Comparison of ENCODE assay signal across 17 cellular contexts in genomic region chr12:32854097-32854496, GRCh38. TPM values are rescaled to one million over a fixed set of nuclear protein-coding genes. Genes with fewer than 3 reads are reported as not detected.
DNase-seq lines count a peak whose midpoint lies in the region; ATAC-seq and TF ChIP-seq lines count a peak whose summit lies in the region.
"Had no signal": no experiment of that assay in that cellular context is flagged by ENCODE, and none has a peak within 500 bp of the region (broad histone marks: within the 10 kb centered on the region; RNA-seq: fewer than 3 reads in every experiment).

No MANE protein-coding gene starts in this region.

- no peak overlapping the region for H3K9ac ChIP-seq in endodermal cell (ENCODE audit: extremely low read depth, low read length, poor library complexity, severe bottlenecking)
- H3K9ac ChIP-seq: BLaER1 had no signal

- no peaks in the 10 kb centered on the region for H3K9me2 ChIP-seq in GM23338 (ENCODE audit: insufficient read depth)

- H2AFZ ChIP-seq in GM23338: no peak overlapping the region

- ATAC-seq in GM23338 (no peak), heart right ventricle (peak in 7 of 8 donors; percentile 73 to 93 (median 85)), right cardiac atrium (peak; percentile 70 to 88), HG02884 (IDR thresholded peaks at IDR 0.05; ENCODE audit: unreplicated experiment) (no peak), GM19397 (IDR thresholded peaks at IDR 0.05; ENCODE audit: unreplicated experiment) (no peak)
- ATAC-seq: GM12878, HepG2 had no signal

- H3K27me3 ChIP-seq in GM23338 (ENCODE audit: insufficient read depth) (no peaks in the 10 kb centered on the region), endodermal cell (ENCODE audit: control insufficient read depth, insufficient read depth, low read length, poor library complexity, severe bottlenecking) (no peaks in the 10 kb centered on the region), heart right ventricle (no peaks in the 10 kb centered on the region), right cardiac atrium (ENCODE audit: control insufficient read depth, insufficient read depth) (no peaks in the 10 kb centered on the region)
- H3K27me3 ChIP-seq: BLaER1 had no signal

- no peak for TF ChIP-seq CTCF in GM23338 (conservative IDR thresholded peaks at IDR 0.05; ENCODE audit: low read depth in 2 of 2)
- TF ChIP-seq CTCF in endodermal cell (conservative IDR thresholded peaks at IDR 0.05): no peak
- no peak for TF ChIP-seq CTCF in heart right ventricle (IDR thresholded peaks at IDR 0.05)

- H3K36me3 Mint-ChIP-seq in GM23338 (ENCODE audit: low read depth) (peaks cover 9% of the 10 kb centered on the region; the same call in 2 of the 3 replicates), endodermal cell (ENCODE audit: low read depth) (peaks cover 45% of the 10 kb centered on the region)

- H3K4me1 Mint-ChIP-seq in GM23338 (peaks cover 18% of the 10 kb centered on the region; the same call in 2 of the 3 replicates), endodermal cell (peaks cover 34% of the 10 kb centered on the region)

- H3K9me3 ChIP-seq in endodermal cell (ENCODE audit: control insufficient read depth, low read length) (no peaks in the 10 kb centered on the region), heart right ventricle (no peaks in the 10 kb centered on the region), right cardiac atrium (ENCODE audit: control insufficient read depth, low read length) (no peaks in the 10 kb centered on the region)
- H3K9me3 ChIP-seq: BLaER1 had no signal

- 0 out of 2 replicates have a peak overlapping the region, but pooled peaks have one; percentile 12 for H3K27ac ChIP-seq in GM23338 (ENCODE audit: low read depth)
- H3K27ac ChIP-seq in endodermal cell (ENCODE audit: low read depth, low read length): no peak overlapping the region
- H3K27ac ChIP-seq in heart right ventricle: peak overlapping the region; percentile 21 to 78 (median 62)
- H3K27ac ChIP-seq in right cardiac atrium (ENCODE audit: low read length): no peak overlapping the region
- H3K27ac ChIP-seq: BLaER1 had no signal

- H3K79me2 ChIP-seq in GM23338 (replicated peaks; ENCODE audit: insufficient read depth): no peaks in the 10 kb centered on the region; the same call in 1 of the 2 replicates

- no peaks in the 10 kb centered on the region for H3F3A ChIP-seq in GM23338 (replicated peaks; ENCODE audit: low read depth)

- H3K27me3 Mint-ChIP-seq in GM23338 (ENCODE audit: insufficient read depth, low read depth, poor library complexity) (peaks cover 7% of the 10 kb centered on the region), endodermal cell (ENCODE audit: insufficient read depth) (no peaks in the 10 kb centered on the region)

- H3K4me3 Mint-ChIP-seq in GM23338 (no peak overlapping the region), endodermal cell (no peak overlapping the region)
- H3K4me3 Mint-ChIP-seq: H9 had no signal

- H3K36me3 ChIP-seq in GM23338 (ENCODE audit: insufficient read depth) (peaks cover 9% of the 10 kb centered on the region; the same call in 1 of the 2 replicates), endodermal cell (ENCODE audit: control insufficient read depth, insufficient read depth, low read length) (peaks cover 78% of the 10 kb centered on the region), heart right ventricle (peaks cover 0 to 15% (median 7%) of the 10 kb centered on the region in 9 donors)
- H3K36me3 ChIP-seq: BLaER1 had no signal

- H3K9me3 Mint-ChIP-seq in GM23338 (no peaks in the 10 kb centered on the region), endodermal cell (no peaks in the 10 kb centered on the region)
- H3K9me3 Mint-ChIP-seq: H9 had no signal

- H3K4me3 ChIP-seq in GM23338 (no peak overlapping the region), endodermal cell (ENCODE audit: low read length) (no peak overlapping the region), heart right ventricle (no peak overlapping the region), right cardiac atrium (ENCODE audit: low read length) (no peak overlapping the region)
- H3K4me3 ChIP-seq: BLaER1, GM12878 had no signal

- H3K27ac Mint-ChIP-seq in GM23338 (no peak overlapping the region), endodermal cell (peak overlapping the region; percentile 46)

- no peak for DNase-seq in GM23338 (ENCODE audit: low spot score)
- DNase-seq in endodermal cell: no peak
- no peak for DNase-seq in heart right ventricle
- DNase-seq in right cardiac atrium: no peak
- DNase-seq in NCI-H1436 (lab: John Stamatoyannopoulos, UW): no peak
- DNase-seq in COLO829 (ENCODE audit: low spot score): no peak
- DNase-seq: 8988T, AML-193, Calu3, DMS 273 treated with DMSO at 0.1 percent for 48 hours, GOT3, H9 had no signal

- 86 to 97% methylated on average over 4 of the region's 4 CpGs for WGBS in endodermal cell (ENCODE audit: insufficient coverage in 1 of 2, insufficient read length in 1 of 2), 2 experiments
- WGBS in heart right ventricle, 2 donors: 18 to 21% methylated on average over 4 of the region's 4 CpGs
- WGBS in right cardiac atrium: 31% methylated on average over 4 of the region's 4 CpGs

- intact Hi-C loops in heart right ventricle (cut with DNase I) (loop anchor here in 1 of 10 donors (5.0 kb wide), 1 partner anchor 52 kb away; no protein-coding TSS in a partner anchor), right cardiac atrium (cut with DNase I) (no loop called here)

- H3K4me2 ChIP-seq in GM23338: no peak overlapping the region
- H3K4me2 ChIP-seq: BLaER1 had no signal

- H3K4me1 ChIP-seq in GM23338 (ENCODE audit: insufficient read depth): peaks cover 10% of the 10 kb centered on the region; the same call in 1 of the 2 replicates
- no peaks in the 10 kb centered on the region for H3K4me1 ChIP-seq in endodermal cell (ENCODE audit: control insufficient read depth, insufficient read depth, low read length)
- peaks cover 0 to 67% (median 14%) of the 10 kb centered on the region in 9 donors for H3K4me1 ChIP-seq in heart right ventricle
- no peaks in the 10 kb centered on the region for H3K4me1 ChIP-seq in right cardiac atrium (ENCODE audit: control insufficient read depth, insufficient read depth, low read length)
- H3K4me1 ChIP-seq: BLaER1 had no signal

- no peaks in the 10 kb centered on the region for H4K20me1 ChIP-seq in GM23338 (replicated peaks; ENCODE audit: insufficient read depth)
- H4K20me1 ChIP-seq: BLaER1 had no signal

TF ChIP-seq in GM23338, 12 proteins besides CTCF, POLR2A, EP300 and RAD21 (continues in another document):
- TF ChIP-seq JUNB (IDR thresholded peaks at IDR 0.05; ENCODE audit: unreplicated experiment) (no peak), REST (IDR thresholded peaks at IDR 0.05; ENCODE audit: unreplicated experiment) (no peak), CREB1 (CRISPR knock-in tag; IDR thresholded peaks at IDR 0.05; ENCODE audit: low read depth) (no peak), NANOG (IDR thresholded peaks at IDR 0.05; ENCODE audit: borderline replicate concordance) (no peak), STAT1 (IDR thresholded peaks at IDR 0.05; ENCODE audit: unreplicated experiment) (no peak)

RNA-seq across cellular contexts. Expression of gene PKP2, which starts 42.5 kb away (rescaled TPM):
- 47.6 and 49.9 TPM in 2 replicates for total RNA-seq in GM23338 (2014; rRNA removed; shearing (Covaris generic))
- polyA plus RNA-seq in GM23338 (2016; fragmentation: Nextera tagmentation; extraction: Ambion mirVana) (17.8 and 24.6 TPM in 2 replicates), heart right ventricle (100 to 1,000 TPM in 1 of 2 donors, 10 to 100 TPM in 1; 92.3 to 137 TPM), right cardiac atrium (84.6 TPM)
- total RNA-seq in endodermal cell (100 to 1,000 TPM in 1 of 2 donors, 10 to 100 TPM in 1; 62.5 to 124 TPM), heart right ventricle (100 to 1,000 TPM; 280 to 639 (median 425) TPM), right cardiac atrium (100 to 1,000 TPM; 147 to 374 (median 229) TPM)
- polyA plus RNA-seq in endodermal cell (2013, experiment 1 of 2): 18.1 TPM
- 20.5 TPM for polyA plus RNA-seq in endodermal cell (2013, experiment 2 of 2)

Comparison
In these comparisons a context has a peak if more than half of its experiments do, and no peak if none do; other contexts are left out.
1. H3K27ac ChIP-seq: peak in GM23338 (single experiment) and heart right ventricle (10 of 10); none in endodermal cell (single experiment) and right cardiac atrium (single experiment).
2. ATAC-seq: peak in heart right ventricle (7 of 8) and right cardiac atrium (2 of 2); none in GM23338 (single experiment), HG02884 (single experiment) and GM19397 (single experiment).